8 cellular contexts compared by ENCODE assay signal in genomic region chr10:6580279-6581029, GRCh38. TPM values are rescaled to one million over a fixed set of nuclear protein-coding genes. Genes with fewer than 3 reads are reported as not detected.
A peak's percentile ranks its signal among the peaks of the same experiment; 100 is the strongest.
DNase-seq lines count a peak whose midpoint lies in the region; ATAC-seq and TF ChIP-seq lines count a peak whose summit lies in the region.

No MANE protein-coding gene starts in this region.

- no peaks in the 10 kb centered on the region for H3K9me3 Mint-ChIP-seq in activated T-cell treated with anti-CD3 and anti-CD28 coated beads, Interleukin-2, amount 50 U/mL, for 72 hours
- no peaks in the 10 kb centered on the region for H3K9me3 Mint-ChIP-seq in naive B cell
- peaks cover 2% of the 10 kb centered on the region for H3K9me3 Mint-ChIP-seq in stimulated activated effector memory CD8-positive, alpha-beta T cell treated with anti-CD3 and anti-CD28 coated beads, Interleukin-12 subunit alpha, Interleukin-12 subunit beta, amount 100 ng/mL, for 72 hours

- H3K9me3 ChIP-seq in OCI-LY3 (ENCODE audit: insufficient read depth, low read length): no peaks in the 10 kb centered on the region

- peak; percentile 82 for DNase-seq in NK-92 treated with Interleukin-12 subunit alpha and Interleukin-12 subunit beta, amount 100 ng/mL, for 24 hours (lab: John Stamatoyannopoulos, UW)
- no peak for DNase-seq in NK-92 (lab: John Stamatoyannopoulos, UW; ENCODE audit: unreplicated experiment)
- DNase-seq in activated T-cell treated with anti-CD3 and anti-CD28 coated beads, Interleukin-2, amount 50 U/mL, for 72 hours: peak; percentile 90 to 96
- peak; percentile 26 for DNase-seq in fibroblast of gingiva (ENCODE audit: low read depth)
- DNase-seq in naive B cell: peak; percentile 62
- peak; percentile 93 to 96 for DNase-seq in stimulated activated effector memory CD8-positive, alpha-beta T cell treated with anti-CD3 and anti-CD28 coated beads, Interleukin-12 subunit alpha, Interleukin-12 subunit beta, amount 100 ng/mL, for 72 hours (ENCODE audit: low spot score in 2 of 2)

- H3K79me2 ChIP-seq in OCI-LY3 (ENCODE audit: low read length): no peaks in the 10 kb centered on the region

- peak; percentile 25; the same call in 1 of the 2 replicates for TF ChIP-seq CTCF in OCI-LY3 (IDR thresholded peaks at IDR 0.05; ENCODE audit: low read depth, low read length)

- H3K4me1 ChIP-seq in OCI-LY3 (ENCODE audit: low read length): no peaks in the 10 kb centered on the region

- peak overlapping the region; percentile 88 for H3K4me3 ChIP-seq in OCI-LY3 (ENCODE audit: low read length)

- peak overlapping the region; percentile 67 for H3K9ac ChIP-seq in OCI-LY3 (ENCODE audit: low read length)

- no peaks in the 10 kb centered on the region for H3K36me3 ChIP-seq in OCI-LY3 (replicated peaks; ENCODE audit: low read depth, low read length)

- H3K27me3 Mint-ChIP-seq in activated T-cell treated with anti-CD3 and anti-CD28 coated beads, Interleukin-2, amount 50 U/mL, for 72 hours (ENCODE audit: low read depth): no peaks in the 10 kb centered on the region
- H3K27me3 Mint-ChIP-seq in naive B cell: peaks cover 30 to 37% (median 31%) of the 10 kb centered on the region in 3 donors

- H3K4me1 Mint-ChIP-seq in activated T-cell treated with anti-CD3 and anti-CD28 coated beads, Interleukin-2, amount 50 U/mL, for 72 hours (ENCODE audit: low read depth): peaks cover 68% of the 10 kb centered on the region
- peaks cover 16 to 34% (median 18%) of the 10 kb centered on the region in 3 donors for H3K4me1 Mint-ChIP-seq in naive B cell
- H3K4me1 Mint-ChIP-seq in stimulated activated effector memory CD8-positive, alpha-beta T cell treated with anti-CD3 and anti-CD28 coated beads, Interleukin-12 subunit alpha, Interleukin-12 subunit beta, amount 100 ng/mL, for 72 hours: peaks cover 63% of the 10 kb centered on the region

- H3K27ac ChIP-seq in OCI-LY3 (ENCODE audit: low read length): no peak overlapping the region

- peak overlapping the region; percentile 92 to 98 for H3K4me3 Mint-ChIP-seq in activated T-cell treated with anti-CD3 and anti-CD28 coated beads, Interleukin-2, amount 50 U/mL, for 72 hours
- H3K4me3 Mint-ChIP-seq in naive B cell: peak overlapping the region; percentile 82 to 97 (median 88)
- peak overlapping the region; percentile 92 for H3K4me3 Mint-ChIP-seq in stimulated activated effector memory CD8-positive, alpha-beta T cell treated with anti-CD3 and anti-CD28 coated beads, Interleukin-12 subunit alpha, Interleukin-12 subunit beta, amount 100 ng/mL, for 72 hours

- peak overlapping the region; percentile 97 for H3K4me2 ChIP-seq in OCI-LY3 (ENCODE audit: low read length)

- ATAC-seq in HG02943 (IDR thresholded peaks at IDR 0.05; ENCODE audit: low read depth, unreplicated experiment) (peak; percentile 83), naive B cell (ENCODE audit: low read depth in 2 of 2) (peak; percentile 94 to 95)
- ATAC-seq in activated T-cell treated with anti-CD3 and anti-CD28 coated beads, Interleukin-2, amount 50 U/mL, for 72 hours (replicated peaks in 1 of 2): peak; percentile 79 to 82
- ATAC-seq in stimulated activated effector memory CD8-positive, alpha-beta T cell treated with anti-CD3 and anti-CD28 coated beads, Interleukin-12 subunit alpha, Interleukin-12 subunit beta, amount 100 ng/mL, for 72 hours: peak; percentile 85

- H2AFZ ChIP-seq in OCI-LY3 (ENCODE audit: low read depth, low read length): peak overlapping the region; percentile 93

- H3K27ac Mint-ChIP-seq in activated T-cell treated with anti-CD3 and anti-CD28 coated beads, Interleukin-2, amount 50 U/mL, for 72 hours: peak overlapping the region; percentile 100
- peak overlapping the region in 3 of 6 donors; percentile 34 to 83 (median 67) for H3K27ac Mint-ChIP-seq in naive B cell
- H3K27ac Mint-ChIP-seq in stimulated activated effector memory CD8-positive, alpha-beta T cell treated with anti-CD3 and anti-CD28 coated beads, Interleukin-12 subunit alpha, Interleukin-12 subunit beta, amount 100 ng/mL, for 72 hours: peak overlapping the region; percentile 89

- H4K20me1 ChIP-seq in OCI-LY3 (ENCODE audit: insufficient read depth, low read length): no peaks in the 10 kb centered on the region

- peaks cover 24% of the 10 kb centered on the region for H3K27me3 ChIP-seq in OCI-LY3 (ENCODE audit: low read depth, low read length)

- H3K36me3 Mint-ChIP-seq in activated T-cell treated with anti-CD3 and anti-CD28 coated beads, Interleukin-2, amount 50 U/mL, for 72 hours (ENCODE audit: insufficient read depth in 2 of 2): peaks cover 17 to 31% of the 10 kb centered on the region in 2 donors
- H3K36me3 Mint-ChIP-seq in naive B cell: peaks cover 0 to 4% of the 10 kb centered on the region in 2 donors
- peaks cover 80% of the 10 kb centered on the region for H3K36me3 Mint-ChIP-seq in stimulated activated effector memory CD8-positive, alpha-beta T cell treated with anti-CD3 and anti-CD28 coated beads, Interleukin-12 subunit alpha, Interleukin-12 subunit beta, amount 100 ng/mL, for 72 hours

RNA-seq across cellular contexts. Expression of gene PRKCQ, which starts 0.4 kb away (rescaled TPM):
- 10 to 100 TPM; 42.9 to 49.2 TPM for total RNA-seq in activated T-cell treated with anti-CD3 and anti-CD28 coated beads, Interleukin-2, amount 50 U/mL, for 72 hours
- under 1 TPM in 4 of 6 donors, not detected in 2; 0.08 to 0.35 (median 0.17) TPM for polyA plus RNA-seq in naive B cell (ENCODE audit: low read depth in 6 of 6)
